ENCODE assay signal across 1 cellular context in the genomic region with DNA sequence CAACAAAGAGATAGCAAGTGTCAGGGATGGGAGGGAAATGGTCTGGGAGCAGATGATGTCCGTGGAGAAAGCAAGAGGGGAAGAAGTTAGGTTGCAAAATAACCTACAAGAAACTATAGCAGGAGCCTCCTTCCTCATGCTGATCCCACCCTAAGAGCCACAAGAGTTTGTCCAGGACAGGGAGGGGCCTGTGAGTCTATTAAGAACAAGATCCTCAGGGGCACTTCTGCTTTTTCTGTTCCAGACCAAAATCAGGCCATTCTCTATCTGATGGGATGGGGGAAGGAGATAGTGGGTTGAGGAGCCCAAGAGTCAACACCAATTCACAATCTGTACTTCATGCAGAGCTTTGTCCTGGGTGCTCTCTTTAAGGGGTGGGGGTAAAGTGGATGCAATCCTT.
TF ChIP-seq lines count a peak whose summit lies in the region.

No MANE protein-coding gene starts in this region.

TF ChIP-seq in GM12878, 131 proteins besides CTCF, POLR2A, EP300 and RAD21:
- TF ChIP-seq MTA2 (IDR thresholded peaks at IDR 0.05; ENCODE audit: low read depth), result no peak
- TF ChIP-seq BCL11A (IDR thresholded peaks at IDR 0.05; ENCODE audit: low read depth, low read length), result no peak
- TF ChIP-seq ESRRA (IDR thresholded peaks at IDR 0.05; ENCODE audit: low read length), result no peak
- TF ChIP-seq SPI1 (IDR thresholded peaks at IDR 0.05; ENCODE audit: borderline replicate concordance, insufficient read depth, low read depth, low read length), result peak; percentile 80
